Comparison of ENCODE assay signal across 1 cellular context in the genomic region with DNA sequence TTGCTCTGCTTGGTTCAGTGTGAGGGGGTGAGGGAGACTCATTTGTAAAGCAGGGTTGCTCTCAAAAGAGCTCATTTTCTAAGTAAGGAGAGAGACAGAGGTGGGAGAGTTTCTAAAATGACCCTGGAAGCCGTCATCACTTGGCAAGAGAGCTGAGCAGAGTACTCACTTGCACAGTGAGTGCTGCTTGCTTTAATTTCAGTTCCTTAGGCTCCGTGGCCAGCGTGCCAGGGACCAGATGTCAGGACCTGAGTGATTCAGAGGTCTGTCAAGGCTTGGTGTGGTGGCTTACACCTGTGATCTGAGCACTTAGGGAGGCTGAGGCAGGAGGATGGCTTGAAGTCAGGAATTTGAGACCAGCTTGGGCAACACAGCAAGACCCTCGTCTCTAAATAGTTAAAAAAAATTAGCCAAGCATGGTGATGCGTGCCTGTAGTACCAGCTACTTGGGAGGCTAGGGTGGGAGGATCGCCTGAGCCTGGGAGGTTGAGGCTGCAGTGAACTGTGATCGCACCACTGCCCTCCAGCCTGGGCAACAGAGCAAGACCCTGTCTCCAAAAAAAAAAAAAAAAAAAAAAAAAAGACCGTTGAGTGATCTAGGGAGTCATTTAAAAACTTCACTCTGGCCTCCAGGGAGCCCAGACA.
TF ChIP-seq lines count a peak whose summit lies in the region.

No MANE protein-coding gene starts in this region.

TF ChIP-seq in endothelial cell of umbilical vein, 7 proteins besides CTCF, POLR2A, EP300 and RAD21:
- no peak for TF ChIP-seq MYC (IDR thresholded peaks at IDR 0.05; ENCODE audit: low read depth, low read length)
- TF ChIP-seq JUN (IDR thresholded peaks at IDR 0.05; ENCODE audit: borderline replicate concordance, insufficient read depth, insufficient read length, low read depth) = no peak
- TF ChIP-seq, protein P1, sequence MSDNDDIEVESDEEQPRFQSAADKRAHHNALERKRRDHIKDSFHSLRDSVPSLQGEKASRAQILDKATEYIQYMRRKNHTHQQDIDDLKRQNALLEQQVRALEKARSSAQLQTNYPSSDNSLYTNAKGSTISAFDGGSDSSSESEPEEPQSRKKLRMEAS (IDR thresholded peaks at IDR 0.05; ENCODE audit: insufficient read depth, insufficient read length) = no peak
- TF ChIP-seq EZH2 (IDR thresholded peaks at IDR 0.05; ENCODE audit: borderline replicate concordance, low read depth, low read length, severe bottlenecking) = no peak
- TF ChIP-seq GATA2 (IDR thresholded peaks at IDR 0.05; ENCODE audit: insufficient read depth, insufficient read length, low read depth, low read length) = no peak
- TF ChIP-seq POLR2AphosphoS5 (IDR thresholded peaks at IDR 0.05; ENCODE audit: insufficient read depth, low read depth, low read length) = no peak
- no peak for TF ChIP-seq FOS (IDR thresholded peaks at IDR 0.05; ENCODE audit: borderline replicate concordance, insufficient read depth, low read length)
